In the genomic region with DNA sequence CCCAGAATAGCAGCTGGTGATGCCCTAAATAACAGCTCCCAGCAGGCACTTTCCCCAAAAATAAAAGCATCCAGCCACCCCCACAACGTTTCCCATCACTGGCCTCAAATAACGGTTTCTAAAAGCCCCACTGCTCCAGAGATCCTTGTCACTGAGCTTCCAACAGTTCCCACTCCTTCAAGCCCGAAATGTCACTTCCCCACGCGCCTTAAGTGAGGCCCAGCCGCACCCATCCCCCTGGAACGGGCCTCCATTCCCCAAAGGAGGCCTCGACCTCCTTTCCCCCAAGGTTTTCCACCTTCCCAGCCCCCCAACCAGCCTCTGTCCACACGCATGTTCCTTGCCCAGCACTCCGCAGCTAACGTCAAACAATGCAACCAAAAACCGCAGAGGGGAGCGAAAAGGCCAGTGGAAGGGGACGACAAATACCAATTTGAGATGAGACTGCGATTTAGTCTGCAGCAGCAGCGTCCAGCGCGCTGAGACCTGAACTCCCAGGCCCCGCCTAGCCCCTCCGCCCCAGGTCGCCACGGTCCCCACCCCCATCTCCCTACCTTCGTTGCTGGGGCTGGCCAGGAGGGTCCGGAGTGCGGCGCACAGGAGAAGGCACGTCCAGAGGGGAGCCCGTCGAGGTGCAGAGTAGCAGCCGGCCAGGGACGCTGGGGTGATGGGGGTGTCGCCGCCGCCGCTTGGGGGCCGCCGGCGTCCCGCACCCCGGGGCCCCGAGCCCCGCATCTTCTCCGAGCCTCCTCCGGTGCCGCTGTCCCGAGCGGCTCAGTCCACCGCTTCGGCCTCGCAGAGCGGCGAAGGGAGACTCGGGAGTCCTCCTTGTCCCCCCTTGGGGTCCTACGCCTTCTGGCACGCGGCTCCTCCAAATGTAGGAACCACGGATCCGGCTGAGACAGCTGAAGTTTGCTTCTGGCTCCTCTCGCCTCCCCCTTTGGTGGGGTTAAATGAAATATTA, we compare ENCODE assay signal across 9 cellular contexts. TPM values are rescaled to one million over a fixed set of nuclear protein-coding genes. Genes with fewer than 3 reads are reported as not detected.
DNase-seq lines count a peak whose midpoint lies in the region; ATAC-seq and TF ChIP-seq lines count a peak whose summit lies in the region.
"Had no signal": no experiment of that assay in that cellular context is flagged by ENCODE, and none has a peak within 500 bp of the region (broad histone marks: within the 10 kb centered on the region; RNA-seq: fewer than 3 reads in every experiment).

No MANE protein-coding gene starts in this region.

- H3K36me3 ChIP-seq in MG63 = peaks cover 15% of the 10 kb centered on the region

- no peak for TF ChIP-seq CTCF in fibroblast of mammary gland (conservative IDR thresholded peaks at IDR 0.05; ENCODE audit: control insufficient read depth, insufficient read depth, low read depth, low read length)

- H3K4me3 ChIP-seq in MG63 = peak overlapping the region; percentile 81
- H3K4me3 ChIP-seq in fibroblast of mammary gland (ENCODE audit: control insufficient read depth, low read depth, low read length) = peak overlapping the region; percentile 38

- no peaks in the 10 kb centered on the region for H3K27me3 ChIP-seq in MG63

- H3K9me3 ChIP-seq in MG63 = no peaks in the 10 kb centered on the region

- no peak for ATAC-seq in HG02588 (IDR thresholded peaks at IDR 0.05; ENCODE audit: unreplicated experiment)

- DNase-seq in AG08396 (ENCODE audit: low spot score) (peak; percentile 3), MG63 (peak; percentile 39), fibroblast of mammary gland (ENCODE audit: low read depth) (peak; percentile 11), occipital lobe (lab: John Stamatoyannopoulos, UW) (peak; percentile 47), ureter (ENCODE audit: low spot score) (no peak), cerebellar cortex (ENCODE audit: low spot score) (no peak), GOT3 (lab: John Stamatoyannopoulos, UW) (no peak)
- DNase-seq: stimulated activated CD4-positive, alpha-beta T cell treated with anti-CD3 and anti-CD28 coated beads, Interleukin-2, amount 100 ng/mL, for 48 hours had no signal

RNA-seq across cellular contexts. Expression of a gene that starts 1.0 kb away (rescaled TPM):
- total RNA-seq in MG63 (2014; rRNA removed; shearing (Covaris generic); ENCODE audit: low replicate concordance) = 15.2 and 22.4 TPM in 2 replicates
- total RNA-seq in occipital lobe (198 TPM), ureter (not detected)

Comparison
In these comparisons a context has a peak if more than half of its experiments do, and no peak if none do; other contexts are left out.
1. DNase-seq: peak in AG08396 (single experiment), MG63 (single experiment), fibroblast of mammary gland (single experiment) and occipital lobe (single experiment); none in ureter (single experiment), cerebellar cortex (single experiment) and GOT3 (single experiment).
2. RNA of a gene that starts 1.0 kb away (total RNA-seq): 198 TPM in occipital lobe (single experiment) and 15.2 to 22.4 TPM in MG63; not detected in ureter (single experiment); every median in the first group is over 10 times any median in the second.